In the genomic region with DNA sequence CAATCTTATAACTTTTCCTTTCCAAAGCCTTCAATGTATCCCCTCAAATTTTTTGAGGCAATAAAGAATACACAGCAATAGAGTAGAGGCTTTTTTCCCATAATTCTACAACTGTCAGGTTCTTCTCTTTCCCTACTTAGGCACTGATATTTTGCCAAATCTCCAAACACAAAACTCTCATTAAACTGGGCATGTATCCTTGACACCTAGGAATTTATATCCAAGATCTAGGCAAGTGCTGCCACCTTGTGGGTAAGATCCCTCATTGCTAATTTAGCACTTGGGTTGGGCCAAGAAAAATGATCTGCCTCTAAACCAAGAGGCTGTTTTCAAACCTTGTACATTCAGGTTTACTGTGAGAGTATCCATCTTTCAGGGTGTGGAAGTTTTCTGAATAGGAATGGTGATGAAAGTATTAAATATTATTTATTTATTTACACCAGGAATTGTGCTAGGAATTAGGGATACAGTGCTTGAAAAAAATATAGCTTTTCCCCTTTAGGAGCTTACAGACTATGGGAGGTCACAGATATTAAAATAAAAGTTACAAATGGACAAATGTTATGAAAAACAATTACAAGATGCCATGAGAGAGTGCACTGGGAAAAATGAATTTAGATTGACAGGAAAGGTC, we compare ENCODE assay signal across 8 cellular contexts. TPM values are rescaled to one million over a fixed set of nuclear protein-coding genes. Genes with fewer than 3 reads are reported as not detected.
A peak's percentile ranks its signal among the peaks of the same experiment; 100 is the strongest.
DNase-seq lines count a peak whose midpoint lies in the region; ATAC-seq and TF ChIP-seq lines count a peak whose summit lies in the region.

No MANE protein-coding gene starts in this region.

- no peak for TF ChIP-seq EP300 in ovary (IDR thresholded peaks at IDR 0.05)

- no peaks in the 10 kb centered on the region for H3K36me3 ChIP-seq in ovary

- H3K27me3 Mint-ChIP-seq in HFFc6 (ENCODE audit: insufficient read depth), result no peaks in the 10 kb centered on the region

- no peak for ATAC-seq in GM21447 (IDR thresholded peaks at IDR 0.05; ENCODE audit: unreplicated experiment)

- no peaks in the 10 kb centered on the region for H3K4me1 ChIP-seq in ovary (ENCODE audit: insufficient read depth)

- intact Hi-C loops in ovary (cut with DNase I), result loop anchor here (1.0 to 5.0 kb wide), 3 partner anchors 148 to 203 kb away; a partner anchor contains a TSS

- no peak overlapping the region for H3K27ac Mint-ChIP-seq in HFFc6

- H3K27me3 ChIP-seq in ovary, result no peaks in the 10 kb centered on the region

- DNase-seq in COLO668 (lab: John Stamatoyannopoulos, UW; ENCODE audit: unreplicated experiment), result peak; percentile 58
- DNase-seq in HFFc6, result peak; percentile 45
- peak; percentile 12 to 52 for DNase-seq in NOMO-1 (lab: John Stamatoyannopoulos, UW; ENCODE audit: unreplicated experiment in 2 of 2)
- DNase-seq in activated effector memory CD4-positive, alpha-beta T cell treated with Interleukin-2 at 50 U/mL for 16 hours, result peak; percentile 12
- DNase-seq in foreskin melanocyte, result peak; percentile 58
- DNase-seq in ovary, result peak in 4 of 5 donors; percentile 36 to 79 (median 56)
- no peak for DNase-seq in NCI-H1048 (lab: John Stamatoyannopoulos, UW)

- TF ChIP-seq CTCF in HFFc6 (IDR thresholded peaks at IDR 0.05) (peak; percentile 96), ovary (IDR thresholded peaks at IDR 0.05) (peak; percentile 81 to 88 (median 88))

- no peaks in the 10 kb centered on the region for H3K4me1 Mint-ChIP-seq in HFFc6 (ENCODE audit: low read depth)

- H3K4me3 Mint-ChIP-seq in HFFc6, result no peak overlapping the region

- no peak for TF ChIP-seq POLR2A in ovary (IDR thresholded peaks at IDR 0.05)

- H3K4me3 ChIP-seq in ovary, result no peak overlapping the region

- H3K27ac ChIP-seq in ovary, result peak overlapping the region in 1 of 2 donors; percentile 12

- H3K9me3 Mint-ChIP-seq in HFFc6, result no peaks in the 10 kb centered on the region

- no peaks in the 10 kb centered on the region for H3K36me3 Mint-ChIP-seq in HFFc6 (ENCODE audit: low read depth)

- no peaks in the 10 kb centered on the region for H3K9me3 ChIP-seq in ovary

RNA-seq across cellular contexts. Expression of a gene that starts 17.6 kb away (rescaled TPM):
- total RNA-seq in HFFc6 (2021; fragmentation: NEBNext Ultra II Directional; extraction: Animal tissue kit (Norgen Biotek cat#: 25700)), result 10 to 100 TPM in 1 of 6 experiments, 1 to 10 TPM in 5; 7.0 to 10.7 (median 8.6) TPM
- 10 to 100 TPM; 11.4 to 32.2 (median 22.2) TPM for total RNA-seq in ovary
- 10 to 100 TPM; 12.3 to 16.9 TPM for polyA plus RNA-seq in ovary

RNA-seq across cellular contexts. Expression of a gene that starts 18.1 kb away (rescaled TPM):
- 10 to 100 TPM; 36.5 to 46.3 (median 41.2) TPM for total RNA-seq in HFFc6 (2021; fragmentation: NEBNext Ultra II Directional; extraction: Animal tissue kit (Norgen Biotek cat#: 25700))
- total RNA-seq in ovary, result 10 to 100 TPM; 15.2 to 32.0 (median 23.2) TPM
- 10 to 100 TPM in 1 of 2 donors, 1 to 10 TPM in 1; 8.6 to 18.3 TPM for polyA plus RNA-seq in ovary
